Comparison of ENCODE assay signal across 11 cellular contexts in the genomic region with DNA sequence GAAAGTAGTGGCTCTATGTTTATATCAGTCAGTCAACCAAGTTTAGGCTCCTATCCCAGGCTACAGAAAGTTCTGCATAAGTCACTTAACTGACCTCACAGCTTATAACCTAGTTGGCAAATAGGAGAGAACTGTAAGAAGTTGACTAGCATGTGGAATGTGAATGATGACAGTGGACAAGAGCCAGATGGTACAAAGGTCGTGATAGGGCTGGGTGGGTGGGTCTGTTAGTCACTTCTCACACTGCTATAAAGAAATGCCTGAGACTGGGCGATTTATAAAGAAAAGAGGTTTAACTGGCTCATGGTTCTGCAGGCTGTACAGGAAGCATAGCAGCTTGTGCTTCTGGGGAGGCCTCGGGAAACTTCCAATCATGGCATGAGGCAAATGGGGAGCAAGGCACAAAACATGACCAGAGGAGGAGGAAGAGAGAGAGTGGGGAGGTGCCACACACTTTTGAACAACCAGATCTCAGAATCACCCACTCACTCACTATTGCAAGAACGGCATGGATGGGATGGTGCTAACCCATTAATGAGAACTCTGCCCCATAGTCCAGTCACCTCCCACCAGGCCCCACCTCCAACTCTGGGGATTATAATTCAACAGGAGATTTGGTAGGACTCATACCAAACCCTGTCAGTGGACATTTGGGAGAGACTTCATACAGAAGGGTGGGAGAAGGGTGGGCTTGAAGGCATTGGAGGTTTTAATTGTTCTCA.
DNase-seq lines count a peak whose midpoint lies in the region; ATAC-seq and TF ChIP-seq lines count a peak whose summit lies in the region.
"Had no signal": no experiment of that assay in that cellular context is flagged by ENCODE, and none has a peak within 500 bp of the region (broad histone marks: within the 10 kb centered on the region; RNA-seq: fewer than 3 reads in every experiment).

No MANE protein-coding gene starts in this region.

- H3K27ac Mint-ChIP-seq in osteocyte (ENCODE audit: unreplicated experiment), result peak overlapping the region; percentile 78

- no peaks in the 10 kb centered on the region for H3K27me3 Mint-ChIP-seq in osteocyte (ENCODE audit: unreplicated experiment)

- H3K36me3 Mint-ChIP-seq in osteocyte (ENCODE audit: unreplicated experiment), result no peaks in the 10 kb centered on the region

- no peak overlapping the region for H3K4me3 Mint-ChIP-seq in osteocyte (ENCODE audit: unreplicated experiment)

- DNase-seq in Daoy (ENCODE audit: low read depth) (peak; percentile 69), fibroblast of the aortic adventitia (ENCODE audit: low read depth) (peak; percentile 83), osteocyte (ENCODE audit: extremely low spot score, unreplicated experiment) (no peak), NCI-H2196 treated with DMSO at 0.1 percent for 48 hours (lab: John Stamatoyannopoulos, UW; ENCODE audit: unreplicated experiment) (no peak), NCI-H1105 treated with DMSO at 0.1 percent for 48 hours (lab: John Stamatoyannopoulos, UW) (no peak)
- DNase-seq: GOT3, islet precursor cell, NCI-H1092 treated with DMSO at 0.1 percent for 48 hours had no signal

- ATAC-seq in SK-N-SH treated with all-trans-retinoic acid at 6 μM for 48 hours (peak; percentile 55), HG03378 (IDR thresholded peaks at IDR 0.05; ENCODE audit: unreplicated experiment) (no peak), GM18511 (IDR thresholded peaks at IDR 0.05; ENCODE audit: unreplicated experiment) (no peak)

- no peak overlapping the region for H3K4me3 ChIP-seq in fibroblast of the aortic adventitia (ENCODE audit: low read depth, low read length)

- H3K4me1 Mint-ChIP-seq in osteocyte (ENCODE audit: unreplicated experiment), result peaks cover 53% of the 10 kb centered on the region

- TF ChIP-seq CTCF in fibroblast of the aortic adventitia (IDR thresholded peaks at IDR 0.05; ENCODE audit: insufficient read depth, low read length), result no peak
- TF ChIP-seq CTCF in osteocyte (IDR thresholded peaks at IDR 0.05), result no peak

- no peaks in the 10 kb centered on the region for H3K9me3 Mint-ChIP-seq in osteocyte (ENCODE audit: unreplicated experiment)

TF ChIP-seq in SK-N-SH treated with all-trans-retinoic acid at 6 μM for 48 hours, 23 proteins besides CTCF, POLR2A, EP300 and RAD21:
- TF ChIP-seq RARB (CRISPR knock-in tag; IDR thresholded peaks at IDR 0.05) (no peak), ZNF565 (CRISPR knock-in tag; conservative IDR thresholded peaks at IDR 0.05; ENCODE audit: low read depth) (no peak), ZNF70 (CRISPR knock-in tag; IDR thresholded peaks at IDR 0.05) (no peak), SNAI2 (CRISPR knock-in tag; IDR thresholded peaks at IDR 0.05) (no peak), ZFP30 (CRISPR knock-in tag; IDR thresholded peaks at IDR 0.05) (no peak), ZFP3 (CRISPR knock-in tag; IDR thresholded peaks at IDR 0.05) (no peak), ISL1 (CRISPR knock-in tag; IDR thresholded peaks at IDR 0.05) (no peak)
- TF ChIP-seq, protein P1, sequence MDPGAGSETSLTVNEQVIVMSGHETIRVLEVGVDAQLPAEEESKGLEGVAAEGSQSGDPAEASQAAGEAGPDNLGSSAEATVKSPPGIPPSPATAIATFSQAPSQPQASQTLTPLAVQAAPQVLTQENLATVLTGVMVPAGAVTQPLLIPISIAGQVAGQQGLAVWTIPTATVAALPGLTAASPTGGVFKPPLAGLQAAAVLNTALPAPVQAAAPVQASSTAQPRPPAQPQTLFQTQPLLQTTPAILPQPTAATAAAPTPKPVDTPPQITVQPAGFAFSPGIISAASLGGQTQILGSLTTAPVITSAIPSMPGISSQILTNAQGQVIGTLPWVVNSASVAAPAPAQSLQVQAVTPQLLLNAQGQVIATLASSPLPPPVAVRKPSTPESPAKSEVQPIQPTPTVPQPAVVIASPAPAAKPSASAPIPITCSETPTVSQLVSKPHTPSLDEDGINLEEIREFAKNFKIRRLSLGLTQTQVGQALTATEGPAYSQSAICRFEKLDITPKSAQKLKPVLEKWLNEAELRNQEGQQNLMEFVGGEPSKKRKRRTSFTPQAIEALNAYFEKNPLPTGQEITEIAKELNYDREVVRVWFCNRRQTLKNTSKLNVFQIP (CRISPR knock-in tag; IDR thresholded peaks at IDR 0.05; ENCODE audit: borderline replicate concordance, low read depth), result no peak
- TF ChIP-seq, protein P2, sequence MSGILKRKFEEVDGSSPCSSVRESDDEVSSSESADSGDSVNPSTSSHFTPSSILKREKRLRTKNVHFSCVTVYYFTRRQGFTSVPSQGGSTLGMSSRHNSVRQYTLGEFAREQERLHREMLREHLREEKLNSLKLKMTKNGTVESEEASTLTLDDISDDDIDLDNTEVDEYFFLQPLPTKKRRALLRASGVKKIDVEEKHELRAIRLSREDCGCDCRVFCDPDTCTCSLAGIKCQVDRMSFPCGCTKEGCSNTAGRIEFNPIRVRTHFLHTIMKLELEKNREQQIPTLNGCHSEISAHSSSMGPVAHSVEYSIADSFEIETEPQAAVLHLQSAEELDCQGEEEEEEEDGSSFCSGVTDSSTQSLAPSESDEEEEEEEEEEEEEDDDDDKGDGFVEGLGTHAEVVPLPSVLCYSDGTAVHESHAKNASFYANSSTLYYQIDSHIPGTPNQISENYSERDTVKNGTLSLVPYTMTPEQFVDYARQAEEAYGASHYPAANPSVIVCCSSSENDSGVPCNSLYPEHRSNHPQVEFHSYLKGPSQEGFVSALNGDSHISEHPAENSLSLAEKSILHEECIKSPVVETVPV (CRISPR knock-in tag; IDR thresholded peaks at IDR 0.05), result no peak
- TF ChIP-seq, protein P3, sequence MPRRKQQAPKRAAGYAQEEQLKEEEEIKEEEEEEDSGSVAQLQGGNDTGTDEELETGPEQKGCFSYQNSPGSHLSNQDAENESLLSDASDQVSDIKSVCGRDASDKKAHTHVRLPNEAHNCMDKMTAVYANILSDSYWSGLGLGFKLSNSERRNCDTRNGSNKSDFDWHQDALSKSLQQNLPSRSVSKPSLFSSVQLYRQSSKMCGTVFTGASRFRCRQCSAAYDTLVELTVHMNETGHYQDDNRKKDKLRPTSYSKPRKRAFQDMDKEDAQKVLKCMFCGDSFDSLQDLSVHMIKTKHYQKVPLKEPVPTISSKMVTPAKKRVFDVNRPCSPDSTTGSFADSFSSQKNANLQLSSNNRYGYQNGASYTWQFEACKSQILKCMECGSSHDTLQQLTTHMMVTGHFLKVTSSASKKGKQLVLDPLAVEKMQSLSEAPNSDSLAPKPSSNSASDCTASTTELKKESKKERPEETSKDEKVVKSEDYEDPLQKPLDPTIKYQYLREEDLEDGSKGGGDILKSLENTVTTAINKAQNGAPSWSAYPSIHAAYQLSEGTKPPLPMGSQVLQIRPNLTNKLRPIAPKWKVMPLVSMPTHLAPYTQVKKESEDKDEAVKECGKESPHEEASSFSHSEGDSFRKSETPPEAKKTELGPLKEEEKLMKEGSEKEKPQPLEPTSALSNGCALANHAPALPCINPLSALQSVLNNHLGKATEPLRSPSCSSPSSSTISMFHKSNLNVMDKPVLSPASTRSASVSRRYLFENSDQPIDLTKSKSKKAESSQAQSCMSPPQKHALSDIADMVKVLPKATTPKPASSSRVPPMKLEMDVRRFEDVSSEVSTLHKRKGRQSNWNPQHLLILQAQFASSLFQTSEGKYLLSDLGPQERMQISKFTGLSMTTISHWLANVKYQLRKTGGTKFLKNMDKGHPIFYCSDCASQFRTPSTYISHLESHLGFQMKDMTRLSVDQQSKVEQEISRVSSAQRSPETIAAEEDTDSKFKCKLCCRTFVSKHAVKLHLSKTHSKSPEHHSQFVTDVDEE (CRISPR knock-in tag; IDR thresholded peaks at IDR 0.05), result no peak
TF ChIP-seq in SK-N-SH treated with all-trans-retinoic acid at 6 μM for 48 hours: peak in this region for 0.

Comparison
In these comparisons a context has a peak if more than half of its experiments do, and no peak if none do; other contexts are left out.
1. DNase-seq: peak in Daoy (single experiment) and fibroblast of the aortic adventitia (single experiment); none in osteocyte (single experiment), NCI-H2196 treated with DMSO at 0.1 percent for 48 hours (single experiment) and NCI-H1105 treated with DMSO at 0.1 percent for 48 hours (single experiment).